ENCODE assay signal across 12 cellular contexts in genomic region chr6:56374841-56375369, GRCh38.
DNase-seq lines count a peak whose midpoint lies in the region; ATAC-seq, FAIRE-seq and TF ChIP-seq lines count a peak whose summit lies in the region.
"Had no signal": no experiment of that assay in that cellular context is flagged by ENCODE, and none has a peak within 500 bp of the region (broad histone marks: within the 10 kb centered on the region; RNA-seq: fewer than 3 reads in every experiment).

No MANE protein-coding gene starts in this region.

- WGBS in ovary, 3 donors, result 0 to 10% (median 7%) methylated on average over 4 of the region's 4 CpGs

- intact Hi-C loops in ovary (cut with DNase I), result loop anchor here in 1 of 4 donors (10.0 kb wide), 1 partner anchor 70 kb away; no protein-coding TSS in a partner anchor

- H3K4me1 ChIP-seq in adipocyte (ENCODE audit: control insufficient read depth, insufficient read depth, low read length), result peaks cover 48% of the 10 kb centered on the region
- H3K4me1 ChIP-seq in ovary (ENCODE audit: insufficient read depth), result peaks cover 13% of the 10 kb centered on the region

- no peaks in the 10 kb centered on the region for H3K9me3 ChIP-seq in adipocyte (ENCODE audit: control insufficient read depth, low read length)
- H3K9me3 ChIP-seq in ovary, result no peaks in the 10 kb centered on the region

- TF ChIP-seq CTCF in fibroblast of the aortic adventitia (IDR thresholded peaks at IDR 0.05; ENCODE audit: insufficient read depth, low read length) (no peak), ovary (IDR thresholded peaks at IDR 0.05) (no peak), D721Med (IDR thresholded peaks at IDR 0.05; ENCODE audit: insufficient read depth, missing control alignments) (no peak)

- H3K4me3 ChIP-seq in adipocyte (ENCODE audit: low read length), result peak overlapping the region; percentile 68
- peak overlapping the region; percentile 2 for H3K4me3 ChIP-seq in fibroblast of the aortic adventitia (ENCODE audit: low read depth, low read length)
- H3K4me3 ChIP-seq in ovary, result peak overlapping the region; percentile 8

- DNase-seq in adipocyte (ENCODE audit: low read depth) (peak; percentile 89), fibroblast of the aortic adventitia (ENCODE audit: low read depth) (peak; percentile 90), ovary (peak in 4 of 5 donors; percentile 43 to 58 (median 47)), D721Med (ENCODE audit: insufficient read length, low spot score) (no peak), GM19239 (ENCODE audit: insufficient read length, low spot score) (no peak), GM19240 (ENCODE audit: insufficient read length, low spot score) (no peak)
- DNase-seq: activated CD8-positive, alpha-beta memory T cell treated with anti-CD3 and anti-CD28 coated beads, Interleukin-2, amount 50 U/mL, for 48 hours; anterior cingulate cortex; NCI-H1105 had no signal

- H3K27me3 ChIP-seq in adipocyte (replicated peaks; ENCODE audit: control insufficient read depth, insufficient read depth, low read length) (no peaks in the 10 kb centered on the region), ovary (no peaks in the 10 kb centered on the region)

- no peak for ATAC-seq in GM21381 (IDR thresholded peaks at IDR 0.05; ENCODE audit: unreplicated experiment)
- ATAC-seq: HCT116; natural killer cell treated with Interleukin-12 subunit alpha and Interleukin-12 subunit beta and Interleukin-15 and Interleukin-18, amount 100 ng/mL, for 72 hours had no signal

- H3K27ac ChIP-seq in ovary, result peak overlapping the region in 1 of 2 donors; percentile 57

- H3K36me3 ChIP-seq in adipocyte (ENCODE audit: control insufficient read depth, insufficient read depth, low read length, severe bottlenecking), result no peaks in the 10 kb centered on the region
- no peaks in the 10 kb centered on the region for H3K36me3 ChIP-seq in ovary

- H3K9ac ChIP-seq in adipocyte (ENCODE audit: low read length), result peak overlapping the region; percentile 59

- no peak for TF ChIP-seq POLR2A in ovary (IDR thresholded peaks at IDR 0.05)

- no peak for TF ChIP-seq EP300 in ovary (IDR thresholded peaks at IDR 0.05)

- FAIRE-seq in D721Med (lab: Jason Lieb, UNC), result no peak
- no peak for FAIRE-seq in GM19239 (lab: Jason Lieb, UNC)

Comparison
In these comparisons a context has a peak if more than half of its experiments do, and no peak if none do; other contexts are left out.
1. DNase-seq: peak in adipocyte (single experiment), fibroblast of the aortic adventitia (single experiment) and ovary (4 of 5); none in D721Med (single experiment), GM19239 (single experiment) and GM19240 (single experiment).
2. H3K4me3 ChIP-seq: peak in every context shown above with its lines; median percentile 68 in adipocyte; 8 in ovary; 2 in fibroblast of the aortic adventitia.